ENCODE assay signal across 8 cellular contexts in genomic region chr6:122789862-122790739, GRCh38. TPM values are rescaled to one million over a fixed set of nuclear protein-coding genes. Genes with fewer than 3 reads are reported as not detected.
DNase-seq lines count a peak whose midpoint lies in the region; ATAC-seq and TF ChIP-seq lines count a peak whose summit lies in the region.

No MANE protein-coding gene starts in this region.

- DNase-seq in EH (ENCODE audit: low read depth), result peak; percentile 27
- DNase-seq in RKO (ENCODE audit: low spot score), result peak; percentile 12
- peak; percentile 63 for DNase-seq in cerebellum (ENCODE audit: low spot score)
- DNase-seq in right lobe of liver, result peak in 1 of 3 donors; percentile 57
- no peak for DNase-seq in NCI-H1436 (lab: John Stamatoyannopoulos, UW)

- peak; percentile 53 for ATAC-seq in GM19463 (IDR thresholded peaks at IDR 0.05; ENCODE audit: unreplicated experiment)
- peak; percentile 61 for ATAC-seq in HG03460 (IDR thresholded peaks at IDR 0.05; ENCODE audit: unreplicated experiment)
- ATAC-seq in right lobe of liver, result peak; percentile 16 to 27 (median 21)

- H3K4me3 ChIP-seq in right lobe of liver (peak overlapping the region; percentile 61 to 82 (median 79)), stomach smooth muscle (ENCODE audit: low read length in 2 of 2) (peak overlapping the region; percentile 93 to 96)

- no peak for TF ChIP-seq CTCF in right lobe of liver (IDR thresholded peaks at IDR 0.05)

- H3K27ac ChIP-seq in right lobe of liver (peak overlapping the region; percentile 95 to 100 (median 99)), stomach smooth muscle (ENCODE audit: low read length) (peak overlapping the region; percentile 85)

- intact Hi-C loops in right lobe of liver (cut with DNase I), result no loop called here

- H3K9me3 ChIP-seq in right lobe of liver, result no peaks in the 10 kb centered on the region
- H3K9me3 ChIP-seq in stomach smooth muscle (ENCODE audit: control insufficient read depth in 2 of 2, low read length in 2 of 2), result no peaks in the 10 kb centered on the region

- H3K36me3 ChIP-seq in right lobe of liver (no peaks in the 10 kb centered on the region), stomach smooth muscle (ENCODE audit: control insufficient read depth in 2 of 2, insufficient read depth in 2 of 2, low read length in 2 of 2) (no peaks in the 10 kb centered on the region)

- no peaks in the 10 kb centered on the region for H3K27me3 ChIP-seq in right lobe of liver
- no peaks in the 10 kb centered on the region for H3K27me3 ChIP-seq in stomach smooth muscle (ENCODE audit: control insufficient read depth in 1 of 2, insufficient read depth in 2 of 2, low read length in 2 of 2)

- TF ChIP-seq POLR2A in right lobe of liver (IDR thresholded peaks at IDR 0.05), result no peak

- 4% methylated on average over 19 of the region's 27 CpGs for WGBS in right lobe of liver (ENCODE audit: insufficient coverage, low coverage, low lambda C conversion rate, missing lambda C conversion rate)

- H3K4me1 ChIP-seq in right lobe of liver (peaks cover 0 to 28% (median 6%) of the 10 kb centered on the region in 4 donors), stomach smooth muscle (ENCODE audit: control insufficient read depth, insufficient read depth, low read length) (peaks cover 11% of the 10 kb centered on the region)

- peak overlapping the region; percentile 82 to 93 for H3K9ac ChIP-seq in stomach smooth muscle (ENCODE audit: low read length in 2 of 2)

RNA-seq across cellular contexts. Expression of gene SMPDL3A, which starts 1.0 kb away (rescaled TPM):
- total RNA-seq in cerebellum (11.3 TPM), right lobe of liver (10 to 100 TPM; 27.5 to 51.9 (median 36.1) TPM)

RNA-seq across cellular contexts. Expression of gene FABP7, which starts 10.6 kb away (rescaled TPM):
- total RNA-seq in cerebellum, result 266 TPM
- total RNA-seq in right lobe of liver, result not detected

Comparison
In these comparisons a context has a peak if more than half of its experiments do, and no peak if none do; other contexts are left out.
1. RNA of gene FABP7, which starts 10.6 kb away (total RNA-seq): 266 TPM in cerebellum (single experiment); not detected in right lobe of liver; every median in the first group is over 100 times any median in the second.
2. Peak in every context shown above with its lines, with median percentiles within 50 percentile points of each other: ATAC-seq.